7 cellular contexts compared by ENCODE assay signal in genomic region chr1:21440630-21441125, GRCh38. TPM values are rescaled to one million over a fixed set of nuclear protein-coding genes. Genes with fewer than 3 reads are reported as not detected.
DNase-seq lines count a peak whose midpoint lies in the region; ATAC-seq and TF ChIP-seq lines count a peak whose summit lies in the region.
"Not testable (repeated sequence)": the region's sequence is repeated elsewhere in the genome, so short reads cannot be mapped to it uniquely, and the experiment has no call there.

No MANE protein-coding gene starts in this region.

- WGBS in gastroesophageal sphincter (ENCODE audit: low coverage in 1 of 2), 2 donors = 0 to 23% methylated on average over 5 of the region's 21 CpGs

- H3K27ac ChIP-seq in gastroesophageal sphincter (peak overlapping the region in 3 of 4 donors; percentile 75 to 79 (median 76)), skin epidermis (peak overlapping the region in 8 of 21 experiments; percentile 18 to 71 (median 52))

- H3K4me1 Mint-ChIP-seq in activated CD4-positive, alpha-beta T cell treated with anti-CD3 and anti-CD28 coated beads, Interleukin-2, amount 10 ng/mL, durations not matched to agents 7 days and 5 days = peaks cover 23% of the 10 kb centered on the region
- H3K4me1 Mint-ChIP-seq in brain (peaks cover 33% of the 10 kb centered on the region), mesothelial cell of epicardium (peaks cover 14% of the 10 kb centered on the region)

- CTCF ChIA-PET in activated CD4-positive, alpha-beta T cell treated with anti-CD3 and anti-CD28 coated beads, Interleukin-2, amount 10 ng/mL, durations not matched to agents 7 days and 5 days (lab: Charles Lee) = not testable (repeated sequence)

- not testable (repeated sequence) for H3K9me3 ChIP-seq in gastroesophageal sphincter

- peak; percentile 71 for DNase-seq in NB4 (ENCODE audit: low read depth)
- peak; percentile 54 for DNase-seq in activated CD4-positive, alpha-beta T cell treated with anti-CD3 and anti-CD28 coated beads, Interleukin-2, amount 10 ng/mL, durations not matched to agents 7 days and 5 days
- DNase-seq in mesothelial cell of epicardium (ENCODE audit: low spot score in 2 of 2, unreplicated experiment in 2 of 2) = not testable (repeated sequence)

- H3K36me3 Mint-ChIP-seq in activated CD4-positive, alpha-beta T cell treated with anti-CD3 and anti-CD28 coated beads, Interleukin-2, amount 10 ng/mL, durations not matched to agents 7 days and 5 days (ENCODE audit: low read depth); mesothelial cell of epicardium: not testable (repeated sequence)
- peaks cover 12% of the 10 kb centered on the region for H3K36me3 Mint-ChIP-seq in brain

- TF ChIP-seq CTCF in NB4 (IDR thresholded peaks at IDR 0.05; ENCODE audit: low read depth, low read length); brain (conservative IDR thresholded peaks at IDR 0.05); gastroesophageal sphincter (IDR thresholded peaks at IDR 0.05); mesothelial cell of epicardium (IDR thresholded peaks at IDR 0.05; ENCODE audit: unreplicated experiment): not testable (repeated sequence)

- TF ChIP-seq EP300 in gastroesophageal sphincter (IDR thresholded peaks at IDR 0.05) = not testable (repeated sequence)

- H3K4me3 ChIP-seq in GM08714 (ENCODE audit: low read length) = peak overlapping the region; percentile 35
- peak overlapping the region; percentile 62 for H3K4me3 ChIP-seq in NB4 (ENCODE audit: low read depth, low read length)
- H3K4me3 ChIP-seq in gastroesophageal sphincter = peak overlapping the region; percentile 69 to 76
- H3K4me3 ChIP-seq in skin epidermis = peak overlapping the region; percentile 48 to 88 (median 59)

- H3K4me3 Mint-ChIP-seq in activated CD4-positive, alpha-beta T cell treated with anti-CD3 and anti-CD28 coated beads, Interleukin-2, amount 10 ng/mL, durations not matched to agents 7 days and 5 days = peak overlapping the region; percentile 91
- H3K4me3 Mint-ChIP-seq in brain (peak overlapping the region; percentile 90 to 96 (median 91)), mesothelial cell of epicardium (peak overlapping the region; percentile 93)

- H3K36me3 ChIP-seq in gastroesophageal sphincter = not testable (repeated sequence)

- not testable (repeated sequence) for ATAC-seq in gastroesophageal sphincter

- H3K27me3 ChIP-seq in gastroesophageal sphincter = peaks cover 17% of the 10 kb centered on the region

- TF ChIP-seq POLR2A in NB4 (IDR thresholded peaks at IDR 0.05; ENCODE audit: extremely low read depth, insufficient read length); gastroesophageal sphincter (IDR thresholded peaks at IDR 0.05): not testable (repeated sequence)

- POLR2A ChIA-PET in activated CD4-positive, alpha-beta T cell treated with anti-CD3 and anti-CD28 coated beads, Interleukin-2, amount 10 ng/mL, durations not matched to agents 7 days and 5 days (lab: Charles Lee) = not testable (repeated sequence)

- not testable (repeated sequence) for H3K27me3 Mint-ChIP-seq in activated CD4-positive, alpha-beta T cell treated with anti-CD3 and anti-CD28 coated beads, Interleukin-2, amount 10 ng/mL, durations not matched to agents 7 days and 5 days; brain; mesothelial cell of epicardium (ENCODE audit: low read depth)

- H3K4me1 ChIP-seq in gastroesophageal sphincter = peaks cover 0 to 31% (median 15%) of the 10 kb centered on the region in 3 donors

- H3K27ac Mint-ChIP-seq in activated CD4-positive, alpha-beta T cell treated with anti-CD3 and anti-CD28 coated beads, Interleukin-2, amount 10 ng/mL, durations not matched to agents 7 days and 5 days = peak overlapping the region; percentile 47
- H3K27ac Mint-ChIP-seq in brain (peak overlapping the region; percentile 23 to 73 (median 66)), mesothelial cell of epicardium (peak overlapping the region; percentile 31)

- H3K9me3 Mint-ChIP-seq in activated CD4-positive, alpha-beta T cell treated with anti-CD3 and anti-CD28 coated beads, Interleukin-2, amount 10 ng/mL, durations not matched to agents 7 days and 5 days; brain; mesothelial cell of epicardium: not testable (repeated sequence)

RNA-seq across cellular contexts. Expression of gene NBPF3, which starts 0.7 kb away (rescaled TPM):
- total RNA-seq in activated CD4-positive, alpha-beta T cell treated with anti-CD3 and anti-CD28 coated beads, Interleukin-2, amount 10 ng/mL, durations not matched to agents 7 days and 5 days = 1 to 10 TPM; 6.1 to 6.2 TPM
- 14.0 TPM for polyA plus RNA-seq in brain (ENCODE audit: insufficient read depth, low read depth, low replicate concordance)
- 10 to 100 TPM in 2 of 4 donors, 1 to 10 TPM in 2; 6.4 to 16.3 (median 11.3) TPM for total RNA-seq in gastroesophageal sphincter
- total RNA-seq in mesothelial cell of epicardium = 17.3 to 18.6 TPM (median 17.5 TPM) in 3 replicates
